In the genomic region with DNA sequence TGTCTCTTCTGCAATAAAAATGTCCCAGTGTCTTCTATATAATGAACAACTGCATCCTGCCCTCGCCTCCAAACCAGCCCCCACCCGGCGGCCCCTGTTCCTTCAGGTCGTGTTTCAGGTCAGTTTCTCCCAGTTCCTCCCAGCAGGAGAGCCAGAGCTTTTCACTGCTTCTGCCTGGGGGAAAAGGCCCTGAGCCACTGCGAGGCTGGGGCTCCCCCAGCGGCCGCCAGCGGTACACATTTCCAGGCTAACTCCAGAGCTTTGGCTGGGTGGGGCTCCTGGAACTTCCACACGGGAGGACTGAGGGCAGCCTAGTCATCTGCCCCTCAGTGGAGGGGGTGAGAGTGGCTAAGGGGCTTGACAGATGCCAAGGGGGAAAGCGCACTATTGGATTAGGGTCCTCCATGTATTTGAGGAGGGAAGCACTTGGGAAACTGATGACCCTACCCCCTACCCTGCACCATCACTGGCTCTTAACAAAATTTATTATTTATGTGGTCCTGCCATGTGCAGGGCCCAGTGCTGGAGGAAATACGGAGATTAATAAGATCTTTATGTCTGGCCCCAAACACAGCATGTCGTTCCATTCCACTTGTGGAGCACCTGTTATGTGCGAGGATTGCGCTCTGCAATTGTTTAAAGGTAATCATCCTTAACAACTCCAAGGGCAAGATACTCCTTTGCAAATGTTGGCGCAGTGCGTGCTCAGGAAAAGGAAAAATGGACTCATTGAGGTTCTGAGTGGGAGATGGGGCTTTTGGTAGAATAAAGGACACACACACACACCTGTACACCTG, we compare ENCODE assay signal across 8 cellular contexts. TPM values are rescaled to one million over a fixed set of nuclear protein-coding genes. Genes with fewer than 3 reads are reported as not detected.
DNase-seq lines count a peak whose midpoint lies in the region; ATAC-seq and TF ChIP-seq lines count a peak whose summit lies in the region.

No MANE protein-coding gene starts in this region.

- H3K27me3 ChIP-seq in colonic mucosa (no peaks in the 10 kb centered on the region), liver (ENCODE audit: control insufficient read depth in 4 of 4, insufficient read depth in 4 of 4, low read length in 3 of 4) (peaks cover 0 to 2% (median 1%) of the 10 kb centered on the region in 4 donors), thoracic aorta (replicated peaks; ENCODE audit: insufficient read depth) (no peaks in the 10 kb centered on the region)

- H3K36me3 ChIP-seq in HEK293 (ENCODE audit: control insufficient read depth in 2 of 2, insufficient read depth in 1 of 2, low read length in 2 of 2) = no peaks in the 10 kb centered on the region
- H3K36me3 ChIP-seq in colonic mucosa = no peaks in the 10 kb centered on the region
- H3K36me3 ChIP-seq in liver (ENCODE audit: control insufficient read depth in 4 of 4, insufficient read depth in 3 of 4, low read depth in 1 of 4, low read length in 3 of 4) = no peaks in the 10 kb centered on the region
- H3K36me3 ChIP-seq in thoracic aorta = no peaks in the 10 kb centered on the region

- no peak overlapping the region for H3K4me3 ChIP-seq in HEK293 (ENCODE audit: low read depth, low read length)
- no peak overlapping the region for H3K4me3 ChIP-seq in colonic mucosa
- no peak overlapping the region for H3K4me3 ChIP-seq in liver (ENCODE audit: low read depth in 1 of 3, low read length in 3 of 3)
- H3K4me3 ChIP-seq in thoracic aorta = no peak overlapping the region

- CTCF ChIA-PET in HEK293 (lab: Yijun Ruan, JAX) = interaction anchor here (0.6 to 7.3 kb wide), 31 partner anchors 8 to 705 kb away, joined by 3 to 124 read pairs (median 4); no protein-coding TSS in a partner anchor

- H3K4me1 ChIP-seq in HEK293 (ENCODE audit: control insufficient read depth, insufficient read depth, low read length) (peaks cover 2% of the 10 kb centered on the region; the same call in 1 of the 2 replicates), colonic mucosa (no peaks in the 10 kb centered on the region), liver (ENCODE audit: control insufficient read depth in 4 of 4, insufficient read depth in 4 of 4, low read length in 3 of 4) (peaks cover 0 to 2% (median 0%) of the 10 kb centered on the region in 4 donors), thoracic aorta (ENCODE audit: control insufficient read depth in 1 of 2, low read depth in 2 of 2) (no peaks in the 10 kb centered on the region)

- no peak overlapping the region for H3K27ac ChIP-seq in HEK293 (ENCODE audit: extremely low read depth, low read depth, low read length)
- no peak overlapping the region for H3K27ac ChIP-seq in colonic mucosa
- no peak overlapping the region for H3K27ac ChIP-seq in liver (ENCODE audit: low read depth in 1 of 2, low read length in 2 of 2)
- no peak overlapping the region for H3K27ac ChIP-seq in thoracic aorta

- WGBS in liver = 33% methylated on average over 16 of the region's 16 CpGs

- ATAC-seq in thoracic aorta (ENCODE audit: insufficient number of reproducible peaks, low FRiP score, low read depth) = peak; percentile 78

- TF ChIP-seq CTCF in HEK293 (tag by site-specific recombination; IDR thresholded peaks at IDR 0.05) (peak; percentile 72), colonic mucosa (IDR thresholded peaks at IDR 0.05) (peak; percentile 92), liver (IDR thresholded peaks at IDR 0.05; ENCODE audit: low read depth, low read length, missing input control) (peak; percentile 81), thoracic aorta (IDR thresholded peaks at IDR 0.05) (peak; percentile 93)

- DNase-seq in NCI-H2081 (lab: John Stamatoyannopoulos, UW) (peak; percentile 39 to 62), NCI-H2081 treated with DMSO at 0.1 percent for 48 hours (lab: John Stamatoyannopoulos, UW) (no peak), NCI-H1417 (lab: John Stamatoyannopoulos, UW) (peak; percentile 73 to 92 (median 79)), SW480 (ENCODE audit: low spot score) (peak; percentile 74), colonic mucosa (peak; percentile 74), thoracic aorta (ENCODE audit: low spot score) (no peak)

- TF ChIP-seq RAD21 in liver (IDR thresholded peaks at IDR 0.05) = peak; percentile 89 to 94

- no peak overlapping the region for H3K9ac ChIP-seq in colonic mucosa (ENCODE audit: low read depth in 2 of 2, low read length in 2 of 2)
- H3K9ac ChIP-seq in liver (ENCODE audit: low read depth in 1 of 2, low read length in 2 of 2) = no peak overlapping the region

- intact Hi-C loops in colonic mucosa (cut with DNase I) = no loop called here

- POLR2A ChIA-PET in HEK293 (lab: Yijun Ruan, JAX) = interaction anchor here (0.6 to 1.6 kb wide), 6 partner anchors 11 to 1416 kb away, joined by 3 to 9 read pairs (median 4); a partner anchor contains a TSS

- H3K9me3 ChIP-seq in HEK293 (ENCODE audit: control insufficient read depth, insufficient read depth, low read depth, low read length) = no peaks in the 10 kb centered on the region
- H3K9me3 ChIP-seq in colonic mucosa = no peaks in the 10 kb centered on the region
- H3K9me3 ChIP-seq in liver (ENCODE audit: control insufficient read depth in 4 of 4, low read length in 3 of 4) = no peaks in the 10 kb centered on the region
- no peaks in the 10 kb centered on the region for H3K9me3 ChIP-seq in thoracic aorta

TF ChIP-seq in HEK293, 187 proteins besides CTCF, POLR2A, EP300 and RAD21 (continues in another document):
- peak; percentile 88 for TF ChIP-seq IKZF3 (tag by site-specific recombination; IDR thresholded peaks at IDR 0.05)
- TF ChIP-seq ZNF654 (tag by site-specific recombination; IDR thresholded peaks at IDR 0.05; ENCODE audit: low read depth) = no peak

TF ChIP-seq in liver, 16 proteins besides CTCF, POLR2A, EP300 and RAD21 (continues in another document):
- TF ChIP-seq, protein P1, sequence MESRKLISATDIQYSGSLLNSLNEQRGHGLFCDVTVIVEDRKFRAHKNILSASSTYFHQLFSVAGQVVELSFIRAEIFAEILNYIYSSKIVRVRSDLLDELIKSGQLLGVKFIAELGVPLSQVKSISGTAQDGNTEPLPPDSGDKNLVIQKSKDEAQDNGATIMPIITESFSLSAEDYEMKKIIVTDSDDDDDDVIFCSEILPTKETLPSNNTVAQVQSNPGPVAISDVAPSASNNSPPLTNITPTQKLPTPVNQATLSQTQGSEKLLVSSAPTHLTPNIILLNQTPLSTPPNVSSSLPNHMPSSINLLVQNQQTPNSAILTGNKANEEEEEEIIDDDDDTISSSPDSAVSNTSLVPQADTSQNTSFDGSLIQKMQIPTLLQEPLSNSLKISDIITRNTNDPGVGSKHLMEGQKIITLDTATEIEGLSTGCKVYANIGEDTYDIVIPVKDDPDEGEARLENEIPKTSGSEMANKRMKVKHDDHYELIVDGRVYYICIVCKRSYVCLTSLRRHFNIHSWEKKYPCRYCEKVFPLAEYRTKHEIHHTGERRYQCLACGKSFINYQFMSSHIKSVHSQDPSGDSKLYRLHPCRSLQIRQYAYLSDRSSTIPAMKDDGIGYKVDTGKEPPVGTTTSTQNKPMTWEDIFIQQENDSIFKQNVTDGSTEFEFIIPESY (IDR thresholded peaks at IDR 0.05) = no peak
- TF ChIP-seq FOXA1 (IDR thresholded peaks at IDR 0.05) (no peak), JUND (IDR thresholded peaks at IDR 0.05) (no peak), RXRA (IDR thresholded peaks at IDR 0.05) (no peak), GABPA (IDR thresholded peaks at IDR 0.05 in 1 of 2, conservative IDR thresholded peaks at IDR 0.05 in 1 of 2) (no peak), YY1 (IDR thresholded peaks at IDR 0.05) (no peak), HNF4A (conservative IDR thresholded peaks at IDR 0.05) (no peak), HNF4G (IDR thresholded peaks at IDR 0.05) (no peak), SP1 (IDR thresholded peaks at IDR 0.05) (no peak), EGR1 (IDR thresholded peaks at IDR 0.05; ENCODE audit: low read depth in 2 of 2) (no peak)
- TF ChIP-seq, protein P2, sequence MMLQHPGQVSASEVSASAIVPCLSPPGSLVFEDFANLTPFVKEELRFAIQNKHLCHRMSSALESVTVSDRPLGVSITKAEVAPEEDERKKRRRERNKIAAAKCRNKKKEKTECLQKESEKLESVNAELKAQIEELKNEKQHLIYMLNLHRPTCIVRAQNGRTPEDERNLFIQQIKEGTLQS (IDR thresholded peaks at IDR 0.05) = no peak
- TF ChIP-seq, protein P3, sequence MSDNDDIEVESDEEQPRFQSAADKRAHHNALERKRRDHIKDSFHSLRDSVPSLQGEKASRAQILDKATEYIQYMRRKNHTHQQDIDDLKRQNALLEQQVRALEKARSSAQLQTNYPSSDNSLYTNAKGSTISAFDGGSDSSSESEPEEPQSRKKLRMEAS (IDR thresholded peaks at IDR 0.05) = no peak

RNA-seq across cellular contexts. Expression of a gene that starts 17.3 kb away (rescaled TPM):
- total RNA-seq in colonic mucosa = 1 to 10 TPM in 1 of 2 donors, under 1 TPM in 1; 0.52 to 2.5 TPM
- 1 to 10 TPM; 1.3 to 4.1 TPM for total RNA-seq in liver
- under 1 TPM; 0.07 to 0.72 TPM for polyA plus RNA-seq in liver
- 10 to 100 TPM; 13.5 to 26.9 TPM for total RNA-seq in thoracic aorta

RNA-seq across cellular contexts. Expression of a gene that starts 25.0 kb away (rescaled TPM):
- 100 to 1,000 TPM in 1 of 2 donors, 10 to 100 TPM in 1; 54.3 to 216 TPM for total RNA-seq in colonic mucosa
- 100 to 1,000 TPM in 1 of 2 donors, 1 to 10 TPM in 1; 4.4 to 124 TPM for total RNA-seq in liver
- polyA plus RNA-seq in liver = 10 to 100 TPM in 1 of 2 donors, 1 to 10 TPM in 1; 3.9 to 32.7 TPM
- 1 to 10 TPM in 1 of 2 donors, under 1 TPM in 1; 0.92 to 1.2 TPM for total RNA-seq in thoracic aorta

RNA-seq across cellular contexts. Expression of a gene that starts 54.2 kb away (rescaled TPM):
- total RNA-seq in colonic mucosa (10 to 100 TPM in 1 of 2 donors, 1 to 10 TPM in 1; 6.6 to 11.2 TPM), liver (10 to 100 TPM; 13.2 to 43.0 TPM), thoracic aorta (10 to 100 TPM; 14.4 to 20.0 TPM)
- polyA plus RNA-seq in liver = 10 to 100 TPM; 10.5 to 15.8 TPM

Comparison
In these comparisons a context has a peak if more than half of its experiments do, and no peak if none do; other contexts are left out.
1. DNase-seq: peak in NCI-H2081 (2 of 2), NCI-H1417 (3 of 3), SW480 (single experiment) and colonic mucosa (single experiment); none in NCI-H2081 treated with DMSO at 0.1 percent for 48 hours (single experiment) and thoracic aorta (single experiment).
2. Peak in every context shown above with its lines, with median percentiles within 50 percentile points of each other: CTCF ChIP-seq.